Comparison of ENCODE assay signal across 8 cellular contexts in the genomic region with DNA sequence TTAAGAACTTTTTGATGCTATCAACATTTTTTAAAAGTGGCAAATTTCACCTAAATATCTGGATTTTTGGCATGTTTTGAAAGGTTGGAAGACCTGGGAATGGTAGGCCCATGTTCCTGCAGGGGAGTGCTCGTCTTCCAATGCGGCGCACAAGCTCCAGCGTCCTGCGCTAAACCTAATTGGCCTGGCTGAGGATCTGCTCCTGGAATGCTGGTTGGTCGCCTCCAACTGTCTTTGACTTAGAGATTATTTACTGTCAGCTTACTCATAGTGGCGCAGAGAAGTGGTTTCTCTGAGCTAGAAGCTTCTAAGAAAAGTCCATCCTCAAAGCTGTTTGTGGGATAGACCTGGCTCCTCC. TPM values are rescaled to one million over a fixed set of nuclear protein-coding genes. Genes with fewer than 3 reads are reported as not detected.
A peak's percentile ranks its signal among the peaks of the same experiment; 100 is the strongest.
DNase-seq lines count a peak whose midpoint lies in the region; ATAC-seq, FAIRE-seq and TF ChIP-seq lines count a peak whose summit lies in the region.

No MANE protein-coding gene starts in this region.

- FAIRE-seq in K562 (lab: Jason Lieb, UNC) = no peak

- CTCF ChIA-PET in K562 (lab: Yijun Ruan, JAX; ENCODE audit: low intra/inter-chr PET ratio) = interaction anchor here (2.5 kb wide), 1 partner anchor 19 kb away, joined by 12 read pairs; no protein-coding TSS in a partner anchor

- in situ Hi-C loops in K562 (cut with MboI) = no loop called here

- BruUV-seq in K562 (replicated peaks; lab: Mats Ljungman, UMichigan) = no TSS peak

- peak overlapping the region; percentile 86 for H3K4me2 ChIP-seq in K562 (ENCODE audit: insufficient read depth, low read length)

- H3K4me1 ChIP-seq in heart right ventricle (peaks cover 8 to 66% (median 43%) of the 10 kb centered on the region in 9 donors), K562 (replicated peaks in 1 of 2; ENCODE audit: control insufficient read depth in 2 of 2, insufficient read depth in 2 of 2, low read length in 2 of 2) (peaks cover 5 to 15% of the 10 kb centered on the region in 2 experiments; a peak in 4 of 5 replicates), mucosa of rectum (ENCODE audit: control insufficient read depth in 2 of 2, insufficient read depth in 2 of 2, low read length in 2 of 2) (peaks cover 40 to 47% of the 10 kb centered on the region in 2 donors), vagina (peaks cover 19% of the 10 kb centered on the region)

- TF ChIP-seq CTCF in heart right ventricle (IDR thresholded peaks at IDR 0.05) (no peak), K562 (IDR thresholded peaks at IDR 0.05 in 2 of 3, conservative IDR thresholded peaks at IDR 0.05 in 1 of 3; ENCODE audit: insufficient read depth in 2 of 3, low read depth in 1 of 3, low read length in 3 of 3) (no peak), vagina (IDR thresholded peaks at IDR 0.05) (no peak)

- POLR2A ChIA-PET in K562 (lab: Yijun Ruan, JAX) = interaction anchor here (1.0 kb wide), 1 partner anchor 10 kb away, joined by 3 read pairs; no protein-coding TSS in a partner anchor

- no peaks in the 10 kb centered on the region for H4K20me1 ChIP-seq in K562 (replicated peaks; ENCODE audit: control insufficient read depth, insufficient read depth, low read length)

- 70 to 71% methylated on average over 7 of the region's 7 CpGs for WGBS in heart right ventricle, 2 donors
- 69% methylated on average over 7 of the region's 7 CpGs for WGBS in K562 (ENCODE audit: insufficient coverage, low coverage, missing lambda C conversion rate)

- intact Hi-C loops in heart right ventricle (cut with DNase I) = loop anchor here in 8 of 10 donors (5.0 to 10.0 kb wide), 8 partner anchors 36 to 117 kb away; a partner anchor contains a TSS
- intact Hi-C loops in cardiac septum (cut with DNase I) = loop anchor here (5.0 kb wide), 4 partner anchors 54 to 124 kb away; no protein-coding TSS in a partner anchor
- intact Hi-C loops in K562 (cut with micrococcal nuclease) = no loop called here
- intact Hi-C loops in vagina (cut with DNase I) = no loop called here

- H3K4me3 ChIP-seq in heart right ventricle (peak overlapping the region in 9 of 10 donors; percentile 70 to 95 (median 84)), K562 (peak overlapping the region; percentile 85), mucosa of rectum (ENCODE audit: low read length in 2 of 2) (peak overlapping the region in 1 of 2 donors; percentile 67), vagina (peak overlapping the region; percentile 72 to 91)

- DNase-seq in heart right ventricle = no peak
- DNase-seq in cardiac septum (ENCODE audit: low spot score) = no peak
- DNase-seq in K562 (ENCODE audit: extremely low read depth in 1 of 4, low spot score in 3 of 4) = no peak
- no peak for DNase-seq in vagina (ENCODE audit: extremely low spot score in 2 of 2)
- DNase-seq in HuH-7.5 (ENCODE audit: low spot score) = no peak

- TF ChIP-seq EP300 in K562 (IDR thresholded peaks at IDR 0.05; ENCODE audit: low read length) = no peak

- 0 out of 4 replicates have a peak overlapping the region, but pooled peaks of 1 of the 2 experiments have one; percentile 49 for H3K9ac ChIP-seq in K562 (ENCODE audit: insufficient read depth in 1 of 2, low read depth in 2 of 2, low read length in 2 of 2)
- peak overlapping the region in 1 of 2 donors; percentile 58 for H3K9ac ChIP-seq in mucosa of rectum (ENCODE audit: low read depth in 1 of 2, low read length in 2 of 2)

- no peak for TF ChIP-seq RAD21 in K562 (CRISPR knock-in tag; conservative IDR thresholded peaks at IDR 0.05 in 1 of 2, IDR thresholded peaks at IDR 0.05 in 1 of 2)

- H2AFZ ChIP-seq in K562 (ENCODE audit: low read depth, low read length) = peak overlapping the region; percentile 99

- peaks cover 13% of the 10 kb centered on the region for H3K79me2 ChIP-seq in K562 (ENCODE audit: control insufficient read depth, insufficient read depth, low read length)

- no peaks in the 10 kb centered on the region for H3K9me3 ChIP-seq in heart right ventricle
- no peaks in the 10 kb centered on the region for H3K9me3 ChIP-seq in K562 (replicated peaks; ENCODE audit: control insufficient read depth, insufficient read depth, low read depth, low read length)
- no peaks in the 10 kb centered on the region for H3K9me3 ChIP-seq in mucosa of rectum (ENCODE audit: control insufficient read depth in 2 of 2, low read length in 2 of 2)
- H3K9me3 ChIP-seq in vagina = no peaks in the 10 kb centered on the region

- ATAC-seq in heart right ventricle = no peak
- no peak for ATAC-seq in K562
- no peak for ATAC-seq in GM21825 (IDR thresholded peaks at IDR 0.05; ENCODE audit: unreplicated experiment)
- ATAC-seq in GM19467 (IDR thresholded peaks at IDR 0.05; ENCODE audit: unreplicated experiment) = no peak

- no peaks in the 10 kb centered on the region for H3K27me3 ChIP-seq in heart right ventricle
- H3K27me3 ChIP-seq in K562 (ENCODE audit: control insufficient read depth in 2 of 2, insufficient read depth in 2 of 2, low read length in 2 of 2) = no peaks in the 10 kb centered on the region
- no peaks in the 10 kb centered on the region for H3K27me3 ChIP-seq in mucosa of rectum (ENCODE audit: control insufficient read depth in 2 of 2, insufficient read depth in 2 of 2, low read length in 2 of 2)
- H3K27me3 ChIP-seq in vagina = no peaks in the 10 kb centered on the region

- no peaks in the 10 kb centered on the region for H3K9me1 ChIP-seq in K562 (ENCODE audit: control insufficient read depth, insufficient read depth, low read length)

- TF ChIP-seq POLR2A in K562 (conservative IDR thresholded peaks at IDR 0.05) (no peak), vagina (IDR thresholded peaks at IDR 0.05) (no peak)

- peak overlapping the region; percentile 76 to 98 (median 88) for H3K27ac ChIP-seq in heart right ventricle
- H3K27ac ChIP-seq in K562 (ENCODE audit: extremely low read depth, low read depth, low read length) = peak overlapping the region; percentile 62; the same call in 2 of the 3 replicates
- H3K27ac ChIP-seq in mucosa of rectum (ENCODE audit: low read depth in 2 of 2, low read length in 2 of 2) = peak overlapping the region; percentile 81 to 89
- H3K27ac ChIP-seq in vagina = peak overlapping the region; percentile 78

- peaks cover 0 to 15% (median 0%) of the 10 kb centered on the region in 9 donors for H3K36me3 ChIP-seq in heart right ventricle
- H3K36me3 ChIP-seq in K562 (ENCODE audit: control insufficient read depth, insufficient read depth, low read length) = peaks cover 3% of the 10 kb centered on the region; the same call in 1 of the 3 replicates
- peaks cover 0 to 3% of the 10 kb centered on the region in 2 donors for H3K36me3 ChIP-seq in mucosa of rectum (ENCODE audit: control insufficient read depth in 2 of 2, insufficient read depth in 2 of 2, low read length in 2 of 2)
- no peaks in the 10 kb centered on the region for H3K36me3 ChIP-seq in vagina

TF ChIP-seq in K562, 482 proteins besides CTCF, POLR2A, EP300 and RAD21 (continues in another document):
- TF ChIP-seq FOS (IDR thresholded peaks at IDR 0.05; ENCODE audit: extremely low read depth, insufficient read length) = no peak
- no peak for TF ChIP-seq NFYB (IDR thresholded peaks at IDR 0.05; ENCODE audit: extremely low read depth, insufficient read length)
- no peak for TF ChIP-seq MCM2 (IDR thresholded peaks at IDR 0.05; ENCODE audit: low read depth)

RNA-seq across cellular contexts. Expression of a gene that starts 0.6 kb away (rescaled TPM):
- total RNA-seq in heart right ventricle (10 to 100 TPM in 5 of 10 donors, 1 to 10 TPM in 5; 6.5 to 18.8 (median 9.7) TPM), cardiac septum (13.1 TPM), K562 (2014; rRNA removed) (11.1 and 14.5 TPM in 2 replicates), K562 (2014; rRNA removed; fragmentation: Illumina TruSeq; extraction: Trizol) (8.0 and 8.5 TPM in 2 replicates), K562 (2015; rRNA removed; fragmentation: Illumina TruSeq; extraction: Trizol) (7.9 and 8.9 TPM in 2 replicates), K562 (2021) (14.2 TPM in 2 replicates), vagina (120 TPM)
- polyA plus RNA-seq in heart right ventricle (10 to 100 TPM in 1 of 2 donors, 1 to 10 TPM in 1; 6.0 to 12.1 TPM), K562 (2011; rRNA removed) (4.3 and 6.6 TPM in 2 replicates), K562 (2014; fragmentation: Illumina TruSeq; extraction: Trizol) (12.0 and 12.3 TPM in 2 replicates), K562 (2014; fragmentation: Nextera tagmentation; extraction: Ambion mirVana) (1 to 10 TPM; 1.1 to 1.3 TPM), K562 (2014; rRNA removed) (5.9 and 9.0 TPM in 2 replicates)
- 40.3 and 41.1 TPM in 2 replicates for total RNA-seq in K562 (2011; cell fraction: chromatin; rRNA removed; ENCODE audit: low replicate concordance)
- 17.3 and 19.1 TPM in 2 replicates for total RNA-seq in K562 (2011; cell fraction: nucleolus; rRNA removed)
- 26.4 and 30.2 TPM in 2 replicates for total RNA-seq in K562 (2011; cell fraction: nucleoplasm; rRNA removed)
- 5.3 and 5.8 TPM in 2 replicates for polyA plus RNA-seq in K562 (2011; cell fraction: cytosol; rRNA removed)
- polyA plus RNA-seq in K562 (2011; cell fraction: nucleus; rRNA removed) = 12.7 and 15.5 TPM in 2 replicates
- polyA plus RNA-seq in K562 (2012) = 8.8 and 9.2 TPM in 2 replicates
- polyA minus RNA-seq in K562 (2011; rRNA and poly(A)+ RNA removed) = 7.1 and 8.2 TPM in 2 replicates
- 3.5 and 3.9 TPM in 2 replicates for polyA minus RNA-seq in K562 (2011; cell fraction: cytosol; rRNA and poly(A)+ RNA removed)
- 7.9 and 14.3 TPM in 2 replicates for polyA minus RNA-seq in K562 (2011; cell fraction: nucleus; rRNA and poly(A)+ RNA removed)

RNA-seq across cellular contexts. Expression of a gene that starts 51.5 kb away (rescaled TPM):
- total RNA-seq in heart right ventricle (10 to 100 TPM; 20.4 to 24.9 (median 22.0) TPM), cardiac septum (21.3 TPM), K562 (2014; rRNA removed) (6.5 and 8.4 TPM in 2 replicates), K562 (2014; rRNA removed; fragmentation: Illumina TruSeq; extraction: Trizol) (9.3 and 9.5 TPM in 2 replicates), K562 (2015; rRNA removed; fragmentation: Illumina TruSeq; extraction: Trizol) (10.8 and 12.5 TPM in 2 replicates), K562 (2021) (11.1 and 11.8 TPM in 2 replicates), vagina (22.8 TPM)
- polyA plus RNA-seq in heart right ventricle (10 to 100 TPM; 12.2 to 18.7 TPM), K562 (2011; rRNA removed) (17.6 and 18.3 TPM in 2 replicates), K562 (2014; fragmentation: Illumina TruSeq; extraction: Trizol) (14.2 and 17.1 TPM in 2 replicates), K562 (2014; fragmentation: Nextera tagmentation; extraction: Ambion mirVana) (1 to 10 TPM; 6.7 to 9.3 TPM), K562 (2014; rRNA removed) (15.2 and 15.5 TPM in 2 replicates)
- 16.7 and 17.6 TPM in 2 replicates for total RNA-seq in K562 (2011; cell fraction: chromatin; rRNA removed; ENCODE audit: low replicate concordance)
- 11.6 and 13.5 TPM in 2 replicates for total RNA-seq in K562 (2011; cell fraction: nucleolus; rRNA removed)
- 13.2 and 14.4 TPM in 2 replicates for total RNA-seq in K562 (2011; cell fraction: nucleoplasm; rRNA removed)
- polyA plus RNA-seq in K562 (2011; cell fraction: cytosol; rRNA removed) = 12.6 and 14.4 TPM in 2 replicates
- polyA plus RNA-seq in K562 (2011; cell fraction: nucleus; rRNA removed) = 22.5 and 24.9 TPM in 2 replicates
- polyA plus RNA-seq in K562 (2012) = 10.8 and 23.1 TPM in 2 replicates
- polyA minus RNA-seq in K562 (2011; rRNA and poly(A)+ RNA removed) = 7.0 and 9.9 TPM in 2 replicates
- 3.9 and 4.7 TPM in 2 replicates for polyA minus RNA-seq in K562 (2011; cell fraction: cytosol; rRNA and poly(A)+ RNA removed)
- 4.6 and 5.1 TPM in 2 replicates for polyA minus RNA-seq in K562 (2011; cell fraction: nucleus; rRNA and poly(A)+ RNA removed)

Comparison
In these comparisons a context has a peak if more than half of its experiments do, and no peak if none do; other contexts are left out.
1. intact Hi-C loops: an anchor here in heart right ventricle (5.0 to 10.0 kb wide) and cardiac septum (5.0 kb wide); none called in K562 and vagina.